In genomic region chr9:33287087-33287490, GRCh38 we compare ENCODE assay signal across 8 cellular contexts. TPM values are rescaled to one million over a fixed set of nuclear protein-coding genes. Genes with fewer than 3 reads are reported as not detected.
DNase-seq lines count a peak whose midpoint lies in the region; ATAC-seq and TF ChIP-seq lines count a peak whose summit lies in the region.

No MANE protein-coding gene starts in this region.

- H3K79me2 ChIP-seq in OCI-LY7 (ENCODE audit: insufficient read depth, low read depth, low read length), result peaks cover 17% of the 10 kb centered on the region

- intact Hi-C loops in OCI-LY7 (cut with micrococcal nuclease; ENCODE audit: unreplicated experiment), result loop anchor here (1.0 to 5.0 kb wide), 2 partner anchors 85 to 128 kb away; no protein-coding TSS in a partner anchor

- H3K4me2 ChIP-seq in OCI-LY7 (ENCODE audit: low read length), result no peak overlapping the region

- no peaks in the 10 kb centered on the region for H3K9me3 ChIP-seq in OCI-LY7 (ENCODE audit: low read length)

- CTCF ChIA-PET in OCI-LY7 (lab: Charles Lee; ENCODE audit: unreplicated experiment), result interaction anchor here (0.8 kb wide), 1 partner anchor 54 kb away, joined by 3 read pairs; no protein-coding TSS in a partner anchor

- peak; percentile 53 for DNase-seq in DMS79 treated with DMSO at 0.1 percent for 48 hours (lab: John Stamatoyannopoulos, UW)
- DNase-seq in Jurkat, Clone E6-1 (ENCODE audit: low read depth, low spot score), result peak; percentile 73
- peak; percentile 83 for DNase-seq in OCI-LY7 (ENCODE audit: low spot score)
- peak; percentile 40 for DNase-seq in activated naive CD4-positive, alpha-beta T cell treated with Interleukin-2 at 50 U/mL for 16 hours
- peak; percentile 72 for DNase-seq in globus pallidus (ENCODE audit: low spot score)
- DNase-seq in retina, result peak; percentile 17

- ATAC-seq in HG02642 (IDR thresholded peaks at IDR 0.05; ENCODE audit: poor library complexity, unreplicated experiment) (no peak), HG02759 (IDR thresholded peaks at IDR 0.05; ENCODE audit: unreplicated experiment) (no peak)

- H3K4me1 ChIP-seq in OCI-LY7 (ENCODE audit: insufficient read depth, low read length, poor library complexity, severe bottlenecking), result peaks cover 29% of the 10 kb centered on the region

- POLR2A ChIA-PET in OCI-LY7 (lab: Charles Lee), result no interaction called here

- H3K36me3 ChIP-seq in OCI-LY7 (ENCODE audit: insufficient read depth, low read length), result peaks cover 13% of the 10 kb centered on the region; the same call in 1 of the 2 replicates

- H3K4me3 ChIP-seq in Jurkat, Clone E6-1 (ENCODE audit: low read length), result no peak overlapping the region
- H3K4me3 ChIP-seq in OCI-LY7 (ENCODE audit: low read depth, low read length, poor library complexity, severe bottlenecking), result no peak overlapping the region

- H3K27ac ChIP-seq in OCI-LY7 (ENCODE audit: low read depth, low read length, poor library complexity, severe bottlenecking), result no peak overlapping the region

- H2AFZ ChIP-seq in OCI-LY7 (ENCODE audit: low read length), result no peak overlapping the region; the same call in 1 of the 2 replicates

- no peaks in the 10 kb centered on the region for H3K9me2 ChIP-seq in OCI-LY7 (ENCODE audit: insufficient read depth, low read length)

- BruUV-seq in OCI-LY7 (replicated peaks; lab: Mats Ljungman, UMichigan), result no TSS peak

- peak; percentile 97 for TF ChIP-seq CTCF in OCI-LY7 (conservative IDR thresholded peaks at IDR 0.05; ENCODE audit: low read length)

- no peaks in the 10 kb centered on the region for H4K20me1 ChIP-seq in OCI-LY7 (ENCODE audit: insufficient read depth, low read length)

RNA-seq across cellular contexts. Expression of gene NFX1, which starts 3.2 kb away (rescaled TPM):
- 27.6 TPM for polyA plus RNA-seq in Jurkat, Clone E6-1 (2012; ENCODE audit: insufficient read depth, insufficient read length)
- total RNA-seq in OCI-LY7 (2014; rRNA removed; shearing (Covaris generic)), result 32.3 and 35.8 TPM in 2 replicates
- 53.9 and 58.3 TPM in 2 replicates for total RNA-seq in OCI-LY7 (2022)

RNA-seq across cellular contexts. Expression of gene CHMP5, which starts 22.2 kb away (rescaled TPM):
- polyA plus RNA-seq in Jurkat, Clone E6-1 (2012; ENCODE audit: insufficient read depth, insufficient read length), result 92.7 TPM
- total RNA-seq in OCI-LY7 (2014; rRNA removed; shearing (Covaris generic)), result 31.2 and 39.7 TPM in 2 replicates
- total RNA-seq in OCI-LY7 (2022), result 50.1 and 51.5 TPM in 2 replicates

RNA-seq across cellular contexts. Expression of gene BAG1, which starts 22.6 kb away (rescaled TPM):
- 91.6 TPM for polyA plus RNA-seq in Jurkat, Clone E6-1 (2012; ENCODE audit: insufficient read depth, insufficient read length)
- 48.1 and 68.3 TPM in 2 replicates for total RNA-seq in OCI-LY7 (2014; rRNA removed; shearing (Covaris generic))
- 69.6 and 86.0 TPM in 2 replicates for total RNA-seq in OCI-LY7 (2022)

RNA-seq across cellular contexts. Expression of gene SPINK4, which starts 47.1 kb away (rescaled TPM):
- polyA plus RNA-seq in Jurkat, Clone E6-1 (2012; ENCODE audit: insufficient read depth, insufficient read length), result not detected
- 0.51 TPM in 1 of 2 replicates, not detected in the other for total RNA-seq in OCI-LY7 (2014; rRNA removed; shearing (Covaris generic))
- total RNA-seq in OCI-LY7 (2022), result not detected in 2 replicates

Comparison
In these comparisons a context has a peak if more than half of its experiments do, and no peak if none do; other contexts are left out.
1. DNase-seq: peak in every context shown above with its lines; median percentile 83 in OCI-LY7; 73 in Jurkat, Clone E6-1; 72 in globus pallidus; 53 in DMS79 treated with DMSO at 0.1 percent for 48 hours; 40 in activated naive CD4-positive, alpha-beta T cell treated with Interleukin-2 at 50 U/mL for 16 hours; 17 in retina.